In the genomic region with DNA sequence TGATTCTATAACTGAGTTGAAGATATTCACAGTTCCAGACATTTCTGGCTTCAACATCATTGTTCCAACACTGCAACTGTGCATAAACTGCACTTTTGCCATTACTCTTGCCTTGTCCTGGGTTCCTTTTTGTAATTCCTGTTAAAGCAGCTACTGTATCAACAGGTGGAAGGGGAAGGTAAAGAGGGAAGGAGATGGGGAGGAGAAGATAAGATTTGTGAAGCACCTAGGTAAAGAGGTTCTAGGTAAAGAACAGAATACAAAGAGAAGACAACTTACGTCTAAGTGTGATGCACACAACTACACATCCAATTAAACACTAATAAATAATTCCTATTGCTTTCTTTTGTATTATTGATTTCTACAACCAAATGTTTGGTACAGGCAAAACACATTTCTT, we compare ENCODE assay signal across 30 cellular contexts. TPM values are rescaled to one million over a fixed set of nuclear protein-coding genes. Genes with fewer than 3 reads are reported as not detected.
DNase-seq lines count a peak whose midpoint lies in the region; ATAC-seq, FAIRE-seq and TF ChIP-seq lines count a peak whose summit lies in the region.
"Had no signal": no experiment of that assay in that cellular context is flagged by ENCODE, and none has a peak within 500 bp of the region (broad histone marks: within the 10 kb centered on the region; RNA-seq: fewer than 3 reads in every experiment).

No MANE protein-coding gene starts in this region.

- TF ChIP-seq CTCF in cardiac muscle cell (IDR thresholded peaks at IDR 0.05; ENCODE audit: low read depth, low read length) (no peak), HEK293 (tag by site-specific recombination; IDR thresholded peaks at IDR 0.05) (no peak)

- CTCF ChIA-PET in HEK293 (lab: Yijun Ruan, JAX), result no interaction called here

- no peak for ATAC-seq in Right ventricle myocardium inferior
- no peak for ATAC-seq in memory B cell (ENCODE audit: low read depth)
- ATAC-seq in HG03135 (IDR thresholded peaks at IDR 0.05; ENCODE audit: unreplicated experiment), result no peak
- ATAC-seq: GM12878 had no signal

- no peak overlapping the region for H3K4me3 ChIP-seq in cardiac muscle cell
- H3K4me3 ChIP-seq in HEK293 (ENCODE audit: low read depth, low read length), result no peak overlapping the region
- H3K4me3 ChIP-seq: BLaER1, GM12878 had no signal

- H3K27me3 ChIP-seq in cardiac muscle cell, result no peaks in the 10 kb centered on the region
- H3K27me3 ChIP-seq: BE2C, BLaER1 had no signal

- H3K9me3 ChIP-seq in cardiac muscle cell (ENCODE audit: low read depth) (no peaks in the 10 kb centered on the region), HEK293 (ENCODE audit: control insufficient read depth, insufficient read depth, low read depth, low read length) (no peaks in the 10 kb centered on the region)
- H3K9me3 ChIP-seq: BE2C, BLaER1 had no signal

- H3K4me1 ChIP-seq in cardiac muscle cell (ENCODE audit: low read depth) (no peaks in the 10 kb centered on the region), HEK293 (ENCODE audit: control insufficient read depth, insufficient read depth, low read length) (no peaks in the 10 kb centered on the region)
- H3K4me1 ChIP-seq: BE2C, BLaER1 had no signal

- H3K4me3 Mint-ChIP-seq in memory B cell, result no peak overlapping the region
- H3K4me3 Mint-ChIP-seq: CD14-positive monocyte; CD4-positive, CD25-positive, alpha-beta regulatory T cell; CD8-positive, alpha-beta memory T cell had no signal

- DNase-seq in cardiac muscle cell (ENCODE audit: low read depth in 1 of 2, low spot score in 1 of 2), result no peak
- no peak for DNase-seq in Right ventricle myocardium inferior (ENCODE audit: missing footprints)
- no peak for DNase-seq in H54 (ENCODE audit: insufficient read length, low spot score)
- DNase-seq in memory B cell (ENCODE audit: low spot score in 2 of 2), result no peak
- DNase-seq in T-helper 2 cell, result no peak
- DNase-seq: 8988T; ACHN; BE2C; C1 segment of cervical spinal cord; CD4-positive, alpha-beta memory T cell; CD4-positive, CD25-positive, alpha-beta regulatory T cell; CD8-positive, alpha-beta memory T cell; COR-L47; DMS 273 treated with DMSO at 0.1 percent for 48 hours; DMS153; DMS53; DMS79; DND-41; EL; GDM1 had no signal

- TF ChIP-seq POLR2A in H54 (IDR thresholded peaks at IDR 0.05; ENCODE audit: low read depth, low read length), result no peak

- H3K4me1 Mint-ChIP-seq in memory B cell, result peaks cover 11% of the 10 kb centered on the region

- H3K27me3 Mint-ChIP-seq in memory B cell, result no peaks in the 10 kb centered on the region
- H3K27me3 Mint-ChIP-seq: CD4-positive, alpha-beta memory T cell; CD4-positive, CD25-positive, alpha-beta regulatory T cell; CD8-positive, alpha-beta memory T cell had no signal

- H3K27ac Mint-ChIP-seq in memory B cell, result peak overlapping the region; percentile 14
- H3K27ac Mint-ChIP-seq: CD14-positive monocyte had no signal

- POLR2A ChIA-PET in HEK293 (lab: Yijun Ruan, JAX), result no interaction called here

- H3K36me3 ChIP-seq in cardiac muscle cell (peaks cover 9% of the 10 kb centered on the region), HEK293 (ENCODE audit: control insufficient read depth in 2 of 2, insufficient read depth in 1 of 2, low read length in 2 of 2) (peaks cover 26 to 40% of the 10 kb centered on the region in 2 experiments)

- intact Hi-C loops in Right ventricle myocardium inferior (cut with DNase I), result no loop called here

- H3K36me3 Mint-ChIP-seq in memory B cell, result peaks cover 29% of the 10 kb centered on the region

- peak; percentile 11 for FAIRE-seq in H54 (lab: Jason Lieb, UNC)
- FAIRE-seq: A204.1, GM12878, GM12892, GM18507, GM19239 had no signal

- no peaks in the 10 kb centered on the region for H3K9me3 Mint-ChIP-seq in memory B cell
- H3K9me3 Mint-ChIP-seq: CD14-positive monocyte; CD4-positive, alpha-beta memory T cell; CD4-positive, CD25-positive, alpha-beta regulatory T cell; CD8-positive, alpha-beta memory T cell had no signal

- peak overlapping the region; percentile 30 for H3K27ac ChIP-seq in cardiac muscle cell
- no peak overlapping the region for H3K27ac ChIP-seq in HEK293 (ENCODE audit: extremely low read depth, low read depth, low read length)
- H3K27ac ChIP-seq: BLaER1 had no signal

TF ChIP-seq in HEK293, 187 proteins besides CTCF, POLR2A, EP300 and RAD21:
- TF ChIP-seq ZNF133 (tag by site-specific recombination; IDR thresholded peaks at IDR 0.05), result peak; percentile 81
- peak; percentile 86 for TF ChIP-seq SCRT2 (tag by site-specific recombination; IDR thresholded peaks at IDR 0.05)
- TF ChIP-seq KLF10 (tag by site-specific recombination; IDR thresholded peaks at IDR 0.05), result no peak
- TF ChIP-seq SCRT1 (tag by site-specific recombination; IDR thresholded peaks at IDR 0.05; ENCODE audit: borderline replicate concordance), result peak; percentile 86
- TF ChIP-seq ZNF830 (tag by site-specific recombination; IDR thresholded peaks at IDR 0.05; ENCODE audit: low read depth), result no peak
- no peak for TF ChIP-seq ZNF37A (tag by site-specific recombination; IDR thresholded peaks at IDR 0.05)

RNA-seq across cellular contexts. Expression of a gene that starts 36.2 kb away (rescaled TPM):
- total RNA-seq in cardiac muscle cell (1.2 and 3.1 TPM in 2 replicates), Right ventricle myocardium inferior (1.1 TPM)
- polyA plus RNA-seq in cardiac muscle cell, result 1.5 and 3.6 TPM in 2 replicates
- total RNA-seq: G401 had no signal

RNA-seq across cellular contexts. Expression of a gene that starts 43.3 kb away (rescaled TPM):
- 97.0 and 217 TPM in 2 replicates for total RNA-seq in cardiac muscle cell
- polyA plus RNA-seq in cardiac muscle cell, result 949 and 1,297 TPM in 2 replicates
- total RNA-seq in Right ventricle myocardium inferior, result 1,774 TPM

RNA-seq across cellular contexts. Expression of a gene that starts 43.4 kb away (rescaled TPM):
- total RNA-seq in cardiac muscle cell, result 0.14 and 0.45 TPM in 2 replicates
- polyA plus RNA-seq in cardiac muscle cell, result 1.8 TPM in 1 of 2 replicates, not detected in the other
- 0.24 TPM for total RNA-seq in Right ventricle myocardium inferior
- polyA plus RNA-seq: CD14-positive monocyte; CD8-positive, alpha-beta memory T cell had no signal

RNA-seq across cellular contexts. Expression of a gene that starts 53.7 kb away (rescaled TPM):
- total RNA-seq in cardiac muscle cell, result 52.7 and 83.6 TPM in 2 replicates
- 32.5 and 36.1 TPM in 2 replicates for polyA plus RNA-seq in cardiac muscle cell
- 29.2 TPM for total RNA-seq in Right ventricle myocardium inferior
